In genomic region chr1:155561812-155562580, GRCh38 we compare ENCODE assay signal across 1 cellular context.
TF ChIP-seq lines count a peak whose summit lies in the region.
"Not testable (repeated sequence)": the region's sequence is repeated elsewhere in the genome, so short reads cannot be mapped to it uniquely, and the experiment has no call there.

No MANE protein-coding gene starts in this region.

TF ChIP-seq in K562, 482 proteins besides CTCF, POLR2A, EP300 and RAD21 (continued from another document):
- TF ChIP-seq, protein P1, sequence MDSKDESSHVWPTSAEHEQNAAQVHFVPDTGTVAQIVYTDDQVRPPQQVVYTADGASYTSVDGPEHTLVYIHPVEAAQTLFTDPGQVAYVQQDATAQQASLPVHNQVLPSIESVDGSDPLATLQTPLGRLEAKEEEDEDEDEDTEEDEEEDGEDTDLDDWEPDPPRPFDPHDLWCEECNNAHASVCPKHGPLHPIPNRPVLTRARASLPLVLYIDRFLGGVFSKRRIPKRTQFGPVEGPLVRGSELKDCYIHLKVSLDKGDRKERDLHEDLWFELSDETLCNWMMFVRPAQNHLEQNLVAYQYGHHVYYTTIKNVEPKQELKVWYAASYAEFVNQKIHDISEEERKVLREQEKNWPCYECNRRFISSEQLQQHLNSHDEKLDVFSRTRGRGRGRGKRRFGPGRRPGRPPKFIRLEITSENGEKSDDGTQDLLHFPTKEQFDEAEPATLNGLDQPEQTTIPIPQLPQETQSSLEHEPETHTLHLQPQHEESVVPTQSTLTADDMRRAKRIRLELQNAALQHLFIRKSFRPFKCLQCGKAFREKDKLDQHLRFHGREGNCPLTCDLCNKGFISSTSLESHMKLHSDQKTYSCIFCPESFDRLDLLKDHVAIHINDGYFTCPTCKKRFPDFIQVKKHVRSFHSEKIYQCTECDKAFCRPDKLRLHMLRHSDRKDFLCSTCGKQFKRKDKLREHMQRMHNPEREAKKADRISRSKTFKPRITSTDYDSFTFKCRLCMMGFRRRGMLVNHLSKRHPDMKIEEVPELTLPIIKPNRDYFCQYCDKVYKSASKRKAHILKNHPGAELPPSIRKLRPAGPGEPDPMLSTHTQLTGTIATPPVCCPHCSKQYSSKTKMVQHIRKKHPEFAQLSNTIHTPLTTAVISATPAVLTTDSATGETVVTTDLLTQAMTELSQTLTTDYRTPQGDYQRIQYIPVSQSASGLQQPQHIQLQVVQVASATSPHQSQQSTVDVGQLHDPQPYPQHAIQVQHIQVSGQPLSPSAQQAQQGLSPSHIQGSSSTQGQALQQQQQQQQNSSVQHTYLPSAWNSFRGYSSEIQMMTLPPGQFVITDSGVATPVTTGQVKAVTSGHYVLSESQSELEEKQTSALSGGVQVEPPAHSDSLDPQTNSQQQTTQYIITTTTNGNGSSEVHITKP (IDR thresholded peaks at IDR 0.05; ENCODE audit: partially characterized antibody): peak; percentile 11
- TF ChIP-seq, protein P2, sequence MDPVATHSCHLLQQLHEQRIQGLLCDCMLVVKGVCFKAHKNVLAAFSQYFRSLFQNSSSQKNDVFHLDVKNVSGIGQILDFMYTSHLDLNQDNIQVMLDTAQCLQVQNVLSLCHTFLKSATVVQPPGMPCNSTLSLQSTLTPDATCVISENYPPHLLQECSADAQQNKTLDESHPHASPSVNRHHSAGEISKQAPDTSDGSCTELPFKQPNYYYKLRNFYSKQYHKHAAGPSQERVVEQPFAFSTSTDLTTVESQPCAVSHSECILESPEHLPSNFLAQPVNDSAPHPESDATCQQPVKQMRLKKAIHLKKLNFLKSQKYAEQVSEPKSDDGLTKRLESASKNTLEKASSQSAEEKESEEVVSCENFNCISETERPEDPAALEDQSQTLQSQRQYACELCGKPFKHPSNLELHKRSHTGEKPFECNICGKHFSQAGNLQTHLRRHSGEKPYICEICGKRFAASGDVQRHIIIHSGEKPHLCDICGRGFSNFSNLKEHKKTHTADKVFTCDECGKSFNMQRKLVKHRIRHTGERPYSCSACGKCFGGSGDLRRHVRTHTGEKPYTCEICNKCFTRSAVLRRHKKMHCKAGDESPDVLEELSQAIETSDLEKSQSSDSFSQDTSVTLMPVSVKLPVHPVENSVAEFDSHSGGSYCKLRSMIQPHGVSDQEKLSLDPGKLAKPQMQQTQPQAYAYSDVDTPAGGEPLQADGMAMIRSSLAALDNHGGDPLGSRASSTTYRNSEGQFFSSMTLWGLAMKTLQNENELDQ (CRISPR knock-in tag; IDR thresholded peaks at IDR 0.05; ENCODE audit: borderline replicate concordance): 0 out of 2 replicates have a peak, but pooled peaks have one; percentile 36
- TF ChIP-seq CREB1 (IDR thresholded peaks at IDR 0.05): not testable (repeated sequence)
- TF ChIP-seq CREB1 (CRISPR knock-in tag; IDR thresholded peaks at IDR 0.05) (0 out of 2 replicates have a peak, but pooled peaks have one; percentile 8), HLTF (IDR thresholded peaks at IDR 0.05) (0 out of 2 replicates have a peak, but pooled peaks have one; percentile 22), NKRF (IDR thresholded peaks at IDR 0.05; ENCODE audit: borderline replicate concordance) (0 out of 2 replicates have a peak, but pooled peaks have one; percentile 27), ZNF511 (CRISPR knock-in tag; IDR thresholded peaks at IDR 0.05) (0 out of 2 replicates have a peak, but pooled peaks have one; percentile 31), SP1 (CRISPR knock-in tag; IDR thresholded peaks at IDR 0.05) (0 out of 2 replicates have a peak, but pooled peaks have one; percentile 50), MAX (CRISPR knock-in tag; IDR thresholded peaks at IDR 0.05) (0 out of 2 replicates have a peak, but pooled peaks have one; percentile 9), PCBP1 (IDR thresholded peaks at IDR 0.05; ENCODE audit: low read depth, low read length, poor library complexity, severe bottlenecking) (peak; percentile 61), TAF1 (IDR thresholded peaks at IDR 0.05; ENCODE audit: control insufficient read depth, extremely low read depth, insufficient read depth, low read length, severe bottlenecking) (peak; percentile 51), YY1 (IDR thresholded peaks at IDR 0.05; ENCODE audit: borderline replicate concordance in 1 of 3, control insufficient read depth in 1 of 3, extremely low read depth in 1 of 3, insufficient read depth in 3 of 3, insufficient read length in 1 of 3, insufficient replicate concordance in 2 of 3, low read depth in 1 of 3, low read length in 2 of 3) (peak; percentile 75 to 94 (median 92)), SNIP1 (IDR thresholded peaks at IDR 0.05; ENCODE audit: low read depth) (peak; percentile 29; the same call in 1 of the 2 replicates), PCBP2 (IDR thresholded peaks at IDR 0.05; ENCODE audit: low read depth, low read length, poor library complexity, severe bottlenecking) (peak; percentile 22), ETS1 (conservative IDR thresholded peaks at IDR 0.05; ENCODE audit: control insufficient read depth, low read depth, low read length) (0 out of 2 replicates have a peak, but pooled peaks have one; percentile 2), CCNT2 (IDR thresholded peaks at IDR 0.05; ENCODE audit: borderline replicate concordance, extremely low read depth, insufficient read length, low read depth, low read length) (peak; percentile 19), LCOR (CRISPR knock-in tag; IDR thresholded peaks at IDR 0.05) (0 out of 2 replicates have a peak, but pooled peaks have one; percentile 17), KAT7 (CRISPR knock-in tag; IDR thresholded peaks at IDR 0.05; ENCODE audit: borderline replicate concordance) (peak; percentile 12; the same call in 1 of the 2 replicates), GABPB1 (CRISPR knock-in tag; IDR thresholded peaks at IDR 0.05) (peak; percentile 40; the same call in 1 of the 2 replicates), NFRKB (IDR thresholded peaks at IDR 0.05; ENCODE audit: low read depth) (peak; percentile 76)
- TF ChIP-seq, protein P3, sequence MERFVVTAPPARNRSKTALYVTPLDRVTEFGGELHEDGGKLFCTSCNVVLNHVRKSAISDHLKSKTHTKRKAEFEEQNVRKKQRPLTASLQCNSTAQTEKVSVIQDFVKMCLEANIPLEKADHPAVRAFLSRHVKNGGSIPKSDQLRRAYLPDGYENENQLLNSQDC (CRISPR knock-in tag; IDR thresholded peaks at IDR 0.05): peak; percentile 53; the same call in 1 of the 2 replicates
- TF ChIP-seq, protein P4, sequence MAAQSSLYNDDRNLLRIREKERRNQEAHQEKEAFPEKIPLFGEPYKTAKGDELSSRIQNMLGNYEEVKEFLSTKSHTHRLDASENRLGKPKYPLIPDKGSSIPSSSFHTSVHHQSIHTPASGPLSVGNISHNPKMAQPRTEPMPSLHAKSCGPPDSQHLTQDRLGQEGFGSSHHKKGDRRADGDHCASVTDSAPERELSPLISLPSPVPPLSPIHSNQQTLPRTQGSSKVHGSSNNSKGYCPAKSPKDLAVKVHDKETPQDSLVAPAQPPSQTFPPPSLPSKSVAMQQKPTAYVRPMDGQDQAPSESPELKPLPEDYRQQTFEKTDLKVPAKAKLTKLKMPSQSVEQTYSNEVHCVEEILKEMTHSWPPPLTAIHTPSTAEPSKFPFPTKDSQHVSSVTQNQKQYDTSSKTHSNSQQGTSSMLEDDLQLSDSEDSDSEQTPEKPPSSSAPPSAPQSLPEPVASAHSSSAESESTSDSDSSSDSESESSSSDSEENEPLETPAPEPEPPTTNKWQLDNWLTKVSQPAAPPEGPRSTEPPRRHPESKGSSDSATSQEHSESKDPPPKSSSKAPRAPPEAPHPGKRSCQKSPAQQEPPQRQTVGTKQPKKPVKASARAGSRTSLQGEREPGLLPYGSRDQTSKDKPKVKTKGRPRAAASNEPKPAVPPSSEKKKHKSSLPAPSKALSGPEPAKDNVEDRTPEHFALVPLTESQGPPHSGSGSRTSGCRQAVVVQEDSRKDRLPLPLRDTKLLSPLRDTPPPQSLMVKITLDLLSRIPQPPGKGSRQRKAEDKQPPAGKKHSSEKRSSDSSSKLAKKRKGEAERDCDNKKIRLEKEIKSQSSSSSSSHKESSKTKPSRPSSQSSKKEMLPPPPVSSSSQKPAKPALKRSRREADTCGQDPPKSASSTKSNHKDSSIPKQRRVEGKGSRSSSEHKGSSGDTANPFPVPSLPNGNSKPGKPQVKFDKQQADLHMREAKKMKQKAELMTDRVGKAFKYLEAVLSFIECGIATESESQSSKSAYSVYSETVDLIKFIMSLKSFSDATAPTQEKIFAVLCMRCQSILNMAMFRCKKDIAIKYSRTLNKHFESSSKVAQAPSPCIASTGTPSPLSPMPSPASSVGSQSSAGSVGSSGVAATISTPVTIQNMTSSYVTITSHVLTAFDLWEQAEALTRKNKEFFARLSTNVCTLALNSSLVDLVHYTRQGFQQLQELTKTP (IDR thresholded peaks at IDR 0.05; ENCODE audit: low read depth in 1 of 2, partially characterized antibody in 2 of 2): peak in 1 of 2 experiments; percentile 26
